ENCODE assay signal across 13 cellular contexts in the genomic region with DNA sequence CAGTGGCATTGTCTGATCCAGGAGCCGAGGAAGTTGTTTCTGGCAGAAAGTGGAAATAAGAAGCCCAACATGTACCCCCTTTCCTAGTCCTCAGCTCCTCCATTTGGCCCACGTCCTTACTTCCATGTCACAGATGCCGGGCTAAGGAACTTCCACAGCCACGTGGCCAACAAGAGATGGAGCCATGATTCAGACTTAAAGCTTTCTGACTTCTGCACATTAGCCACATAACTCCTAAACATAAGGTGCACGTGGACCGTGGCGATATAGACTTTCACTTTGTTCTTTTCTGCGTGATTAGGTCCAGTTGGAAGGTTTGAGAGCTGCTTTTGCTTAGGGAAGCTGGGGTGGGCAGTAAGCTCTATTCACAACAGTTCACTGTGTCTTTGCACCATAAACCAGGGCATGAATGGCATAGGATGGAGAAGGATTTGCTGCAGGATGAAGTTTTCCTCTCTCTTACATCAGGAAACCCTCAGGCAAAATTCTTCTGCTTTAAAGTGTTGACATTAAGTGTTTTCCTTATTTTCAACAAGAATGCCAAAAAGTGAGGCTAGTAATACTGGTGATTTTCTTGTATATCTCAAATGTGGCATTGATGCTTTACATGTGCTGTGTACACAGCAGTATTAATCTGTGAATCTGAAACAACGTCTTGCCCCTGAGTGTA.
DNase-seq lines count a peak whose midpoint lies in the region; ATAC-seq, FAIRE-seq and TF ChIP-seq lines count a peak whose summit lies in the region.
"Had no signal": no experiment of that assay in that cellular context is flagged by ENCODE, and none has a peak within 500 bp of the region (broad histone marks: within the 10 kb centered on the region; RNA-seq: fewer than 3 reads in every experiment).

No MANE protein-coding gene starts in this region.

- peaks cover 56% of the 10 kb centered on the region for H3K4me1 Mint-ChIP-seq in activated naive CD8-positive, alpha-beta T cell (ENCODE audit: low read depth)
- H3K4me1 Mint-ChIP-seq in activated naive CD8-positive, alpha-beta T cell treated with anti-CD3 and anti-CD28 coated beads for 36 hours, result peaks cover 32% of the 10 kb centered on the region

- TF ChIP-seq CTCF in foreskin keratinocyte (conservative IDR thresholded peaks at IDR 0.05), result no peak

- FAIRE-seq in HTR-8/SVneo (lab: Jason Lieb, UNC), result no peak
- FAIRE-seq: frontal cortex had no signal

- no peaks in the 10 kb centered on the region for H3K36me3 Mint-ChIP-seq in activated naive CD8-positive, alpha-beta T cell
- peaks cover 6% of the 10 kb centered on the region for H3K36me3 Mint-ChIP-seq in activated naive CD8-positive, alpha-beta T cell treated with anti-CD3 and anti-CD28 coated beads for 36 hours

- peak overlapping the region; percentile 31 for H3K27ac Mint-ChIP-seq in activated naive CD8-positive, alpha-beta T cell
- no peak overlapping the region for H3K27ac Mint-ChIP-seq in activated naive CD8-positive, alpha-beta T cell treated with anti-CD3 and anti-CD28 coated beads for 36 hours

- H3K9ac ChIP-seq in adipocyte (ENCODE audit: low read length) (no peak overlapping the region), muscle layer of colon (ENCODE audit: low read length) (no peak overlapping the region), stomach smooth muscle (ENCODE audit: low read length in 2 of 2) (no peak overlapping the region)

- H3K9me3 ChIP-seq in adipocyte (ENCODE audit: control insufficient read depth, low read length), result no peaks in the 10 kb centered on the region
- H3K9me3 ChIP-seq in muscle layer of colon (ENCODE audit: low read length), result no peaks in the 10 kb centered on the region
- H3K9me3 ChIP-seq in stomach smooth muscle (ENCODE audit: control insufficient read depth in 2 of 2, low read length in 2 of 2), result no peaks in the 10 kb centered on the region

- ATAC-seq in HG02610 (IDR thresholded peaks at IDR 0.05; ENCODE audit: unreplicated experiment), result no peak
- ATAC-seq in foreskin keratinocyte, result no peak

- no peaks in the 10 kb centered on the region for H3K27me3 ChIP-seq in adipocyte (replicated peaks; ENCODE audit: control insufficient read depth, insufficient read depth, low read length)
- H3K27me3 ChIP-seq in muscle layer of colon (ENCODE audit: control insufficient read depth in 1 of 2, insufficient read depth in 2 of 2, low read length in 2 of 2), result no peaks in the 10 kb centered on the region
- no peaks in the 10 kb centered on the region for H3K27me3 ChIP-seq in stomach smooth muscle (ENCODE audit: control insufficient read depth in 1 of 2, insufficient read depth in 2 of 2, low read length in 2 of 2)
- H3K27me3 ChIP-seq in foreskin keratinocyte, result no peaks in the 10 kb centered on the region

- H3K27ac ChIP-seq in muscle layer of colon (ENCODE audit: low read depth, low read length), result peak overlapping the region; percentile 48
- peak overlapping the region; percentile 75 for H3K27ac ChIP-seq in stomach smooth muscle (ENCODE audit: low read length)
- H3K27ac ChIP-seq in foreskin keratinocyte, result no peak overlapping the region

- H3K9me3 Mint-ChIP-seq in activated naive CD8-positive, alpha-beta T cell (ENCODE audit: low read depth), result no peaks in the 10 kb centered on the region
- H3K9me3 Mint-ChIP-seq in activated naive CD8-positive, alpha-beta T cell treated with anti-CD3 and anti-CD28 coated beads for 36 hours, result no peaks in the 10 kb centered on the region

- no peaks in the 10 kb centered on the region for H3K27me3 Mint-ChIP-seq in activated naive CD8-positive, alpha-beta T cell
- H3K27me3 Mint-ChIP-seq in activated naive CD8-positive, alpha-beta T cell treated with anti-CD3 and anti-CD28 coated beads for 36 hours, result no peaks in the 10 kb centered on the region

- H3K4me3 ChIP-seq in adipocyte (ENCODE audit: low read length) (no peak overlapping the region), muscle layer of colon (ENCODE audit: low read depth in 1 of 2, low read length in 2 of 2) (no peak overlapping the region), stomach smooth muscle (ENCODE audit: low read length in 2 of 2) (peak overlapping the region in 1 of 2 donors; percentile 15)

- H3K4me3 Mint-ChIP-seq in activated naive CD8-positive, alpha-beta T cell, result no peak overlapping the region
- no peak overlapping the region for H3K4me3 Mint-ChIP-seq in activated naive CD8-positive, alpha-beta T cell treated with anti-CD3 and anti-CD28 coated beads for 36 hours

- H3K36me3 ChIP-seq in adipocyte (ENCODE audit: control insufficient read depth, insufficient read depth, low read length, severe bottlenecking) (peaks cover 9% of the 10 kb centered on the region), muscle layer of colon (ENCODE audit: insufficient read depth, low read length) (peaks cover 12% of the 10 kb centered on the region), stomach smooth muscle (ENCODE audit: control insufficient read depth in 2 of 2, insufficient read depth in 2 of 2, low read length in 2 of 2) (peaks cover 0 to 4% of the 10 kb centered on the region in 2 donors)

- H3K4me1 ChIP-seq in adipocyte (ENCODE audit: control insufficient read depth, insufficient read depth, low read length) (peaks cover 17% of the 10 kb centered on the region), muscle layer of colon (ENCODE audit: insufficient read depth, low read length) (peaks cover 85% of the 10 kb centered on the region), stomach smooth muscle (ENCODE audit: control insufficient read depth, insufficient read depth, low read length) (peaks cover 78% of the 10 kb centered on the region), foreskin keratinocyte (no peaks in the 10 kb centered on the region)

- no peak for DNase-seq in activated naive CD8-positive, alpha-beta T cell treated with anti-CD3 and anti-CD28 coated beads for 36 hours
- DNase-seq in adipocyte (ENCODE audit: low read depth) (peak; percentile 55), HTR-8/SVneo (ENCODE audit: insufficient read length, low spot score) (no peak), foreskin keratinocyte (no peak)
- DNase-seq: effector CD8-positive, alpha-beta T cell; NCI-H1930; NCI-H526; stimulated activated CD4-positive, alpha-beta T cell treated with anti-CD3 and anti-CD28 coated beads, Interleukin-4, amount 100 ng/mL, for 1 hour had no signal
